ENCODE assay signal across 15 cellular contexts in genomic region chr16:85331685-85332084, GRCh38.
A peak's percentile ranks its signal among the peaks of the same experiment; 100 is the strongest.
DNase-seq lines count a peak whose midpoint lies in the region; ATAC-seq and TF ChIP-seq lines count a peak whose summit lies in the region.
"Had no signal": no experiment of that assay in that cellular context is flagged by ENCODE, and none has a peak within 500 bp of the region (broad histone marks: within the 10 kb centered on the region; RNA-seq: fewer than 3 reads in every experiment).

No MANE protein-coding gene starts in this region.

- H3K4me2 ChIP-seq in mesenchymal stem cell (ENCODE audit: low read length, poor library complexity, severe bottlenecking), result no peak overlapping the region

- H3K14ac ChIP-seq in mesenchymal stem cell (ENCODE audit: low read length in 2 of 2), result no peak overlapping the region

- H2BK12ac ChIP-seq in mesenchymal stem cell (ENCODE audit: low read length in 2 of 2), result peak overlapping the region; percentile 9 to 89

- 62% methylated on average over 7 of the region's 7 CpGs for WGBS in mesenchymal stem cell

- peak overlapping the region; percentile 48 for H4K91ac ChIP-seq in mesenchymal stem cell (ENCODE audit: low read length)

- DNase-seq in M059J (ENCODE audit: low read depth), result peak; percentile 44
- DNase-seq in RWPE2 (ENCODE audit: low spot score), result peak; percentile 85
- no peak for DNase-seq in mesenchymal stem cell
- no peak for DNase-seq in cerebellar cortex (ENCODE audit: low spot score)
- DNase-seq in dorsolateral prefrontal cortex, result no peak
- no peak for DNase-seq in left lobe of liver (ENCODE audit: low spot score)
- DNase-seq: COR-L47; EL; KBM-7; NCI-H1048; NCI-H345; NCI-H526; NK-92 treated with Interleukin-12 subunit alpha and Interleukin-12 subunit beta, amount 100 ng/mL, for 24 hours; OCI-M1 had no signal

- peak overlapping the region in 1 of 2 experiments; percentile 67 for H3K4ac ChIP-seq in mesenchymal stem cell (ENCODE audit: low read depth in 1 of 2, low read length in 2 of 2)

- H3K79me1 ChIP-seq in mesenchymal stem cell (replicated peaks; ENCODE audit: low read length, poor library complexity, severe bottlenecking), result peaks cover 20% of the 10 kb centered on the region

- H3K36me3 ChIP-seq in RWPE2 (ENCODE audit: low read depth) (no peaks in the 10 kb centered on the region), mesenchymal stem cell (ENCODE audit: control insufficient read depth in 1 of 2, insufficient read depth in 2 of 2, low read depth in 1 of 2, low read length in 2 of 2) (peaks cover 0 to 8% of the 10 kb centered on the region in 2 experiments)

- H3K18ac ChIP-seq in mesenchymal stem cell (ENCODE audit: low read depth in 1 of 2, low read length in 2 of 2), result peak overlapping the region; percentile 16 to 74

- no peak overlapping the region for H2AFZ ChIP-seq in mesenchymal stem cell (ENCODE audit: low read depth, low read length)

- H4K8ac ChIP-seq in mesenchymal stem cell (ENCODE audit: low read length), result no peak overlapping the region

- H2BK120ac ChIP-seq in mesenchymal stem cell (ENCODE audit: low read depth, low read length), result peak overlapping the region; percentile 56

- peak overlapping the region; percentile 64 for H2BK15ac ChIP-seq in mesenchymal stem cell (ENCODE audit: low read depth, poor library complexity, severe bottlenecking)

- H3K4me3 ChIP-seq in RWPE2 (ENCODE audit: severe bottlenecking), result no peak overlapping the region
- H3K4me3 ChIP-seq in mesenchymal stem cell (ENCODE audit: insufficient read depth in 1 of 2, low read depth in 1 of 2, low read length in 2 of 2), result no peak overlapping the region
- H3K4me3 ChIP-seq in dorsolateral prefrontal cortex, result no peak overlapping the region

- no peak overlapping the region for H2BK5ac ChIP-seq in mesenchymal stem cell (ENCODE audit: low read depth, low read length, poor library complexity, severe bottlenecking)

- peak; percentile 72 for ATAC-seq in RWPE2 (ENCODE audit: low read depth)
- no peak for ATAC-seq in GM18867 (IDR thresholded peaks at IDR 0.05; ENCODE audit: unreplicated experiment)
- no peak for ATAC-seq in left lobe of liver

- H3K9ac ChIP-seq in mesenchymal stem cell (ENCODE audit: low read length), result no peak overlapping the region

- H3K27ac ChIP-seq in RWPE2 (ENCODE audit: poor library complexity, severe bottlenecking) (no peak overlapping the region), mesenchymal stem cell (ENCODE audit: low read length, poor library complexity, severe bottlenecking) (no peak overlapping the region), dorsolateral prefrontal cortex (no peak overlapping the region)

- H2AK5ac ChIP-seq in mesenchymal stem cell (ENCODE audit: low read length, severe bottlenecking), result no peak overlapping the region

- H3K23ac ChIP-seq in mesenchymal stem cell (ENCODE audit: low read length in 2 of 2), result no peak overlapping the region

- TF ChIP-seq CTCF in RWPE2 (IDR thresholded peaks at IDR 0.05; ENCODE audit: poor library complexity, severe bottlenecking) (no peak), dorsolateral prefrontal cortex (IDR thresholded peaks at IDR 0.05 in 54 of 56, conservative IDR thresholded peaks at IDR 0.05 in 2 of 56; ENCODE audit: low read depth in 1 of 56, partially characterized antibody in 56 of 56) (no peak)

- no peaks in the 10 kb centered on the region for H3K27me3 ChIP-seq in RWPE2 (ENCODE audit: insufficient read depth, poor library complexity, severe bottlenecking)
- H3K27me3 ChIP-seq in mesenchymal stem cell (ENCODE audit: control insufficient read depth in 1 of 2, insufficient read depth in 1 of 2, low read length in 2 of 2), result no peaks in the 10 kb centered on the region
- peaks cover 0 to 15% (median 0%) of the 10 kb centered on the region in 45 donors for H3K27me3 ChIP-seq in dorsolateral prefrontal cortex

- H3K4me1 ChIP-seq in RWPE2 (ENCODE audit: insufficient read depth, poor library complexity, severe bottlenecking) (peaks cover 11% of the 10 kb centered on the region), mesenchymal stem cell (ENCODE audit: control insufficient read depth, insufficient read depth, low read depth, low read length) (peaks cover 63% of the 10 kb centered on the region)

- intact Hi-C loops in dorsolateral prefrontal cortex (cut with DNase I), result no loop called here

- H3K9me3 ChIP-seq in RWPE2 (ENCODE audit: severe bottlenecking), result no peaks in the 10 kb centered on the region
- no peaks in the 10 kb centered on the region for H3K9me3 ChIP-seq in mesenchymal stem cell (ENCODE audit: control insufficient read depth, low read length)

Comparison
In these comparisons a context has a peak if more than half of its experiments do, and no peak if none do; other contexts are left out.
1. DNase-seq: peak in M059J (single experiment) and RWPE2 (single experiment); none in mesenchymal stem cell (single experiment), cerebellar cortex (single experiment), dorsolateral prefrontal cortex (0 of 10) and left lobe of liver (single experiment).